10 cellular contexts compared by ENCODE assay signal in genomic region chr1:225977937-225978748, GRCh38. TPM values are rescaled to one million over a fixed set of nuclear protein-coding genes. Genes with fewer than 3 reads are reported as not detected.
DNase-seq lines count a peak whose midpoint lies in the region; ATAC-seq, FAIRE-seq and TF ChIP-seq lines count a peak whose summit lies in the region.
"Had no signal": no experiment of that assay in that cellular context is flagged by ENCODE, and none has a peak within 500 bp of the region (broad histone marks: within the 10 kb centered on the region; RNA-seq: fewer than 3 reads in every experiment).

No MANE protein-coding gene starts in this region.

- intact Hi-C loops in posterior vena cava (cut with DNase I) = loop anchor here in 1 of 2 donors (10.0 kb wide), 1 partner anchor 203 kb away; the partner anchor contains the start of gene SRP9

- no peak for DNase-seq in GM12892 (ENCODE audit: insufficient read length)
- DNase-seq in activated naive CD8-positive, alpha-beta T cell treated with anti-CD3 and anti-CD28 coated beads for 36 hours = no peak
- DNase-seq in posterior vena cava (ENCODE audit: low spot score) = no peak
- no peak for DNase-seq in NCI-H2029 (lab: John Stamatoyannopoulos, UW)
- DNase-seq in NCI-H146 treated with DMSO at 0.1 percent for 48 hours (lab: John Stamatoyannopoulos, UW; ENCODE audit: unreplicated experiment) = no peak
- no peak for DNase-seq in hepatocyte (ENCODE audit: low spot score)
- DNase-seq: SIG-M5 had no signal

- ATAC-seq in GM19452 (IDR thresholded peaks at IDR 0.05; ENCODE audit: unreplicated experiment) = peak; percentile 62
- ATAC-seq in HG03095 (IDR thresholded peaks at IDR 0.05; ENCODE audit: unreplicated experiment) = peak; percentile 74
- ATAC-seq: left lung had no signal

- H3K36me3 Mint-ChIP-seq in activated naive CD8-positive, alpha-beta T cell treated with anti-CD3 and anti-CD28 coated beads for 36 hours = peaks cover 25% of the 10 kb centered on the region

- H4K20me1 ChIP-seq in hepatocyte (ENCODE audit: insufficient read depth, poor library complexity, severe bottlenecking) = no peaks in the 10 kb centered on the region

- no peaks in the 10 kb centered on the region for H3K9me2 ChIP-seq in hepatocyte (replicated peaks; ENCODE audit: insufficient read depth)

- no peak overlapping the region for H3K4me3 ChIP-seq in hepatocyte
- H3K4me3 ChIP-seq: left lung had no signal

- no peaks in the 10 kb centered on the region for H3K79me2 ChIP-seq in hepatocyte

- no peaks in the 10 kb centered on the region for H3K36me3 ChIP-seq in hepatocyte (replicated peaks; ENCODE audit: insufficient read depth, low read depth)

- no peak overlapping the region for H3K27ac ChIP-seq in hepatocyte
- H3K27ac ChIP-seq: left lung had no signal

- H3K27me3 Mint-ChIP-seq in activated naive CD8-positive, alpha-beta T cell treated with anti-CD3 and anti-CD28 coated beads for 36 hours = no peaks in the 10 kb centered on the region

- H3K4me1 ChIP-seq in hepatocyte (ENCODE audit: insufficient read depth) = no peaks in the 10 kb centered on the region
- H3K4me1 ChIP-seq: left lung had no signal

- H3K4me2 ChIP-seq in hepatocyte = no peak overlapping the region

- no peak for TF ChIP-seq POLR2A in GM12892 (IDR thresholded peaks at IDR 0.05; ENCODE audit: low read depth, low read length)

- peaks cover 5% of the 10 kb centered on the region for H3K9me3 Mint-ChIP-seq in activated naive CD8-positive, alpha-beta T cell treated with anti-CD3 and anti-CD28 coated beads for 36 hours

- TF ChIP-seq CTCF in hepatocyte (IDR thresholded peaks at IDR 0.05; ENCODE audit: poor library complexity) = no peak

- WGBS in hepatocyte (ENCODE audit: low lambda C conversion rate, missing lambda C conversion rate) = 91% methylated on average over 15 of the region's 15 CpGs

- peak overlapping the region; percentile 23 for H3K27ac Mint-ChIP-seq in activated naive CD8-positive, alpha-beta T cell treated with anti-CD3 and anti-CD28 coated beads for 36 hours

- H3K4me3 Mint-ChIP-seq in activated naive CD8-positive, alpha-beta T cell treated with anti-CD3 and anti-CD28 coated beads for 36 hours = no peak overlapping the region

- H2AFZ ChIP-seq in hepatocyte = no peak overlapping the region

- H3K4me1 Mint-ChIP-seq in activated naive CD8-positive, alpha-beta T cell treated with anti-CD3 and anti-CD28 coated beads for 36 hours = peaks cover 4% of the 10 kb centered on the region

- peaks cover 7% of the 10 kb centered on the region for H3K9me3 ChIP-seq in hepatocyte (ENCODE audit: low read depth)

- no peaks in the 10 kb centered on the region for H3K27me3 ChIP-seq in hepatocyte
- H3K27me3 ChIP-seq: left lung had no signal

- peak; percentile 5 for FAIRE-seq in GM12892 (lab: Jason Lieb, UNC)

RNA-seq across cellular contexts. Expression of gene SDE2, which starts 21.0 kb away (rescaled TPM):
- polyA plus RNA-seq in GM12892 (2012; ENCODE audit: missing spikeins) = 8.3 TPM
- 10 to 100 TPM; 20.0 to 21.2 TPM for total RNA-seq in activated naive CD8-positive, alpha-beta T cell treated with anti-CD3 and anti-CD28 coated beads for 36 hours
- 10 to 100 TPM; 17.9 to 18.0 TPM for total RNA-seq in posterior vena cava
- 24.2 and 27.3 TPM in 2 replicates for total RNA-seq in hepatocyte
- polyA plus RNA-seq in hepatocyte = 14.0 and 14.6 TPM in 2 replicates

RNA-seq across cellular contexts. Expression of gene LEFTY2, which starts 37.1 kb away (rescaled TPM):
- not detected for polyA plus RNA-seq in GM12892 (2012; ENCODE audit: missing spikeins)
- not detected for total RNA-seq in activated naive CD8-positive, alpha-beta T cell treated with anti-CD3 and anti-CD28 coated beads for 36 hours
- 1 to 10 TPM; 3.4 to 4.2 TPM for total RNA-seq in posterior vena cava
- total RNA-seq in hepatocyte = 0.16 and 0.60 TPM in 2 replicates
- 0.55 and 1.1 TPM in 2 replicates for polyA plus RNA-seq in hepatocyte

RNA-seq across cellular contexts. Expression of gene PYCR2, which starts 54.1 kb away (rescaled TPM):
- polyA plus RNA-seq in GM12892 (2012; ENCODE audit: missing spikeins) = 48.3 TPM
- 100 to 1,000 TPM; 142 to 149 TPM for total RNA-seq in activated naive CD8-positive, alpha-beta T cell treated with anti-CD3 and anti-CD28 coated beads for 36 hours
- total RNA-seq in posterior vena cava = 10 to 100 TPM; 41.7 to 45.9 TPM
- 26.9 and 33.5 TPM in 2 replicates for total RNA-seq in hepatocyte
- 49.2 and 60.1 TPM in 2 replicates for polyA plus RNA-seq in hepatocyte
